9 cellular contexts compared by ENCODE assay signal in the genomic region with DNA sequence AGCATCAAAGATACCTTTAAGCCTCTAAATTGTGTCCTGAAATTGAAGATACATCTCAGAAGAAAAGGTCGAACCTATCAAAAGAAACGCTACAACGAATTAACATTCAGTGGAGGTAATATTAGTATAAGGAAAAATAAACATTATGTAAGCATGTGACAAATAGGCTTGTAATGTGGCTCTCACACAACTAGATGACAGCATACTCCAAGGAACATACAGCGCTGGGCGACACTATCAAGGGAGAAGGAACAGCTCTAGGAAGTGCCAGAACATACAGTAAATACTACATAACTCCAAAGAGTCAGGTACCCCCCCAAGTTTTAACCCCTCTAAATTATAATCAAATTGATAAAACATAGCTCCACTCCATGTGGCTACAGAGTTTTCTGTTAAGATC.
DNase-seq lines count a peak whose midpoint lies in the region; ATAC-seq, FAIRE-seq and TF ChIP-seq lines count a peak whose summit lies in the region.
"Had no signal": no experiment of that assay in that cellular context is flagged by ENCODE, and none has a peak within 500 bp of the region (broad histone marks: within the 10 kb centered on the region; RNA-seq: fewer than 3 reads in every experiment).

No MANE protein-coding gene starts in this region.

- WGBS in K562 (ENCODE audit: insufficient coverage, low coverage, missing lambda C conversion rate), result 2% methylated on average over 5 of the region's 5 CpGs

- H3K4me3 ChIP-seq in cardiac muscle cell (no peak overlapping the region), right atrium auricular region (no peak overlapping the region), K562 (no peak overlapping the region)
- H3K4me3 ChIP-seq: BLaER1 treated with 17β-estradiol and CSF1 and Interleukin-3, amounts not matched to agents 10 nM and 100 nM had no signal

- no peaks in the 10 kb centered on the region for H3K9me1 ChIP-seq in K562 (ENCODE audit: control insufficient read depth, insufficient read depth, low read length)

- H3K27me3 ChIP-seq in cardiac muscle cell, result no peaks in the 10 kb centered on the region
- no peaks in the 10 kb centered on the region for H3K27me3 ChIP-seq in right atrium auricular region
- no peaks in the 10 kb centered on the region for H3K27me3 ChIP-seq in K562 (ENCODE audit: control insufficient read depth in 2 of 2, insufficient read depth in 2 of 2, low read length in 2 of 2)

- DNase-seq in cardiac muscle cell (ENCODE audit: low read depth in 1 of 2, low spot score in 1 of 2) (peak; percentile 27 to 67), right atrium auricular region (ENCODE audit: low spot score) (no peak), NCI-H446 treated with DMSO at 0.1 percent for 48 hours (lab: John Stamatoyannopoulos, UW) (peak; percentile 86), K562 (ENCODE audit: extremely low read depth in 1 of 4, low spot score in 3 of 4) (peak in 1 of 4 experiments; percentile 12), mucosa of gallbladder (ENCODE audit: low spot score) (peak; percentile 43)
- no peak for DNase-seq in stimulated activated CD4-positive, alpha-beta T cell treated with anti-CD3 and anti-CD28 coated beads, Interleukin-4, amount 100 ng/mL, for 4 hours
- no peak for DNase-seq in stimulated activated naive CD8-positive, alpha-beta T cell treated with anti-CD3 and anti-CD28 coated beads, Interleukin-15, Interleukin-2, amounts not matched to agents 100 U/mL and 50 U/mL, for 24 hours

- H4K20me1 ChIP-seq in K562 (replicated peaks; ENCODE audit: control insufficient read depth, insufficient read depth, low read length), result no peaks in the 10 kb centered on the region

- H3K9me3 ChIP-seq in cardiac muscle cell (ENCODE audit: low read depth) (no peaks in the 10 kb centered on the region), right atrium auricular region (no peaks in the 10 kb centered on the region), K562 (replicated peaks; ENCODE audit: control insufficient read depth, insufficient read depth, low read depth, low read length) (no peaks in the 10 kb centered on the region)

- in situ Hi-C loops in K562 (cut with MboI), result no loop called here

- POLR2A ChIA-PET in K562 (lab: Yijun Ruan, JAX), result no interaction called here

- TF ChIP-seq POLR2A in K562 (conservative IDR thresholded peaks at IDR 0.05), result no peak

- ATAC-seq in K562 (peak; percentile 71), GM18502 (IDR thresholded peaks at IDR 0.05; ENCODE audit: poor library complexity, unreplicated experiment) (no peak)
- no peak for ATAC-seq in stimulated activated naive CD8-positive, alpha-beta T cell treated with anti-CD3 and anti-CD28 coated beads, Interleukin-15, Interleukin-2, amounts not matched to agents 100 U/mL and 50 U/mL, for 24 hours

- TF ChIP-seq RAD21 in K562 (CRISPR knock-in tag; conservative IDR thresholded peaks at IDR 0.05 in 1 of 2, IDR thresholded peaks at IDR 0.05 in 1 of 2), result peak; percentile 48 to 56

- no TSS peak for BruUV-seq in K562 (replicated peaks; lab: Mats Ljungman, UMichigan)

- TF ChIP-seq EP300 in K562 (IDR thresholded peaks at IDR 0.05; ENCODE audit: low read length), result no peak

- no peaks in the 10 kb centered on the region for H3K79me2 ChIP-seq in K562 (ENCODE audit: control insufficient read depth, insufficient read depth, low read length)

- no peaks in the 10 kb centered on the region for H3K4me1 ChIP-seq in cardiac muscle cell (ENCODE audit: low read depth)
- no peaks in the 10 kb centered on the region for H3K4me1 ChIP-seq in right atrium auricular region
- no peaks in the 10 kb centered on the region for H3K4me1 ChIP-seq in K562 (replicated peaks in 1 of 2; ENCODE audit: control insufficient read depth in 2 of 2, insufficient read depth in 2 of 2, low read length in 2 of 2)

- H3K27ac ChIP-seq in cardiac muscle cell, result no peak overlapping the region
- no peak overlapping the region for H3K27ac ChIP-seq in right atrium auricular region
- H3K27ac ChIP-seq in K562 (ENCODE audit: extremely low read depth, low read depth, low read length), result no peak overlapping the region
- H3K27ac ChIP-seq: BLaER1 treated with 17β-estradiol and CSF1 and Interleukin-3, amounts not matched to agents 10 nM and 100 nM had no signal

- no peak overlapping the region for H2AFZ ChIP-seq in K562 (ENCODE audit: low read depth, low read length)

- no peak for FAIRE-seq in K562 (lab: Jason Lieb, UNC)

- TF ChIP-seq CTCF in cardiac muscle cell (IDR thresholded peaks at IDR 0.05; ENCODE audit: low read depth, low read length) (peak; percentile 8), right atrium auricular region (IDR thresholded peaks at IDR 0.05) (peak in 1 of 2 donors; percentile 54), K562 (IDR thresholded peaks at IDR 0.05 in 2 of 3, conservative IDR thresholded peaks at IDR 0.05 in 1 of 3; ENCODE audit: insufficient read depth in 2 of 3, low read depth in 1 of 3, low read length in 3 of 3) (peak; percentile 21 to 55 (median 26); a peak in 2 of 6 replicates)

- intact Hi-C loops in K562 (cut with micrococcal nuclease), result loop anchor here (5.0 to 10.0 kb wide), 6 partner anchors 357 to 1924 kb away; no protein-coding TSS in a partner anchor

- H3K9ac ChIP-seq in K562 (ENCODE audit: insufficient read depth in 1 of 2, low read depth in 2 of 2, low read length in 2 of 2), result no peak overlapping the region
- H3K9ac ChIP-seq: BLaER1 treated with 17β-estradiol and CSF1 and Interleukin-3, amounts not matched to agents 10 nM and 100 nM had no signal

- H3K36me3 ChIP-seq in cardiac muscle cell, result no peaks in the 10 kb centered on the region
- no peaks in the 10 kb centered on the region for H3K36me3 ChIP-seq in right atrium auricular region
- H3K36me3 ChIP-seq in K562 (ENCODE audit: control insufficient read depth, insufficient read depth, low read length), result no peaks in the 10 kb centered on the region
- H3K36me3 ChIP-seq: BLaER1 treated with 17β-estradiol and CSF1 and Interleukin-3, amounts not matched to agents 10 nM and 100 nM had no signal

- H3K4me2 ChIP-seq in K562 (ENCODE audit: insufficient read depth, low read length), result no peak overlapping the region
- H3K4me2 ChIP-seq: BLaER1 treated with 17β-estradiol and CSF1 and Interleukin-3, amounts not matched to agents 10 nM and 100 nM had no signal

- CTCF ChIA-PET in K562 (lab: Yijun Ruan, JAX; ENCODE audit: low intra/inter-chr PET ratio), result no interaction called here

TF ChIP-seq in K562, 482 proteins besides CTCF, POLR2A, EP300 and RAD21 (continues in another document):
- no peak for TF ChIP-seq HEY1 (CRISPR knock-in tag; IDR thresholded peaks at IDR 0.05; ENCODE audit: borderline replicate concordance)
- no peak for TF ChIP-seq RBM34 (IDR thresholded peaks at IDR 0.05; ENCODE audit: borderline replicate concordance, insufficient read depth, low read length)
- TF ChIP-seq, protein P1, sequence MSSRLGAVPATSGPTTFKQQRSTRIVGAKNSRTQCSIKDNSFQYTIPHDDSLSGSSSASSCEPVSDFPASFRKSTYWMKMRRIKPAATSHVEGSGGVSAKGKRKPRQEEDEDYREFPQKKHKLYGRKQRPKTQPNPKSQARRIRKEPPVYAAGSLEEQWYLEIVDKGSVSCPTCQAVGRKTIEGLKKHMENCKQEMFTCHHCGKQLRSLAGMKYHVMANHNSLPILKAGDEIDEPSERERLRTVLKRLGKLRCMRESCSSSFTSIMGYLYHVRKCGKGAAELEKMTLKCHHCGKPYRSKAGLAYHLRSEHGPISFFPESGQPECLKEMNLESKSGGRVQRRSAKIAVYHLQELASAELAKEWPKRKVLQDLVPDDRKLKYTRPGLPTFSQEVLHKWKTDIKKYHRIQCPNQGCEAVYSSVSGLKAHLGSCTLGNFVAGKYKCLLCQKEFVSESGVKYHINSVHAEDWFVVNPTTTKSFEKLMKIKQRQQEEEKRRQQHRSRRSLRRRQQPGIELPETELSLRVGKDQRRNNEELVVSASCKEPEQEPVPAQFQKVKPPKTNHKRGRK (tag; IDR thresholded peaks at IDR 0.05), result no peak
- no peak for TF ChIP-seq KDM5B (IDR thresholded peaks at IDR 0.05; ENCODE audit: insufficient replicate concordance, low read depth, low read length)
- TF ChIP-seq ZNF124 (CRISPR knock-in tag; IDR thresholded peaks at IDR 0.05), result no peak
- no peak for TF ChIP-seq SAFB (IDR thresholded peaks at IDR 0.05; ENCODE audit: borderline replicate concordance, low read depth, low read length)
- TF ChIP-seq SOX6 (IDR thresholded peaks at IDR 0.05), result no peak
- no peak for TF ChIP-seq CBX2 (IDR thresholded peaks at IDR 0.05; ENCODE audit: insufficient read depth, low read length, poor library complexity, severe bottlenecking)
- TF ChIP-seq, protein P2, sequence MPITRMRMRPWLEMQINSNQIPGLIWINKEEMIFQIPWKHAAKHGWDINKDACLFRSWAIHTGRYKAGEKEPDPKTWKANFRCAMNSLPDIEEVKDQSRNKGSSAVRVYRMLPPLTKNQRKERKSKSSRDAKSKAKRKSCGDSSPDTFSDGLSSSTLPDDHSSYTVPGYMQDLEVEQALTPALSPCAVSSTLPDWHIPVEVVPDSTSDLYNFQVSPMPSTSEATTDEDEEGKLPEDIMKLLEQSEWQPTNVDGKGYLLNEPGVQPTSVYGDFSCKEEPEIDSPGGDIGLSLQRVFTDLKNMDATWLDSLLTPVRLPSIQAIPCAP (CRISPR knock-in tag; IDR thresholded peaks at IDR 0.05; ENCODE audit: borderline replicate concordance), result no peak
- no peak for TF ChIP-seq DPF2 (IDR thresholded peaks at IDR 0.05)

Comparison
In these comparisons a context has a peak if more than half of its experiments do, and no peak if none do; other contexts are left out.
1. DNase-seq: peak in cardiac muscle cell (2 of 2), NCI-H446 treated with DMSO at 0.1 percent for 48 hours (single experiment) and mucosa of gallbladder (single experiment); none in right atrium auricular region (single experiment), stimulated activated CD4-positive, alpha-beta T cell treated with anti-CD3 and anti-CD28 coated beads, Interleukin-4, amount 100 ng/mL, for 4 hours (0 of 2) and stimulated activated naive CD8-positive, alpha-beta T cell treated with anti-CD3 and anti-CD28 coated beads, Interleukin-15, Interleukin-2, amounts not matched to agents 100 U/mL and 50 U/mL, for 24 hours (single experiment).